In the genomic region with DNA sequence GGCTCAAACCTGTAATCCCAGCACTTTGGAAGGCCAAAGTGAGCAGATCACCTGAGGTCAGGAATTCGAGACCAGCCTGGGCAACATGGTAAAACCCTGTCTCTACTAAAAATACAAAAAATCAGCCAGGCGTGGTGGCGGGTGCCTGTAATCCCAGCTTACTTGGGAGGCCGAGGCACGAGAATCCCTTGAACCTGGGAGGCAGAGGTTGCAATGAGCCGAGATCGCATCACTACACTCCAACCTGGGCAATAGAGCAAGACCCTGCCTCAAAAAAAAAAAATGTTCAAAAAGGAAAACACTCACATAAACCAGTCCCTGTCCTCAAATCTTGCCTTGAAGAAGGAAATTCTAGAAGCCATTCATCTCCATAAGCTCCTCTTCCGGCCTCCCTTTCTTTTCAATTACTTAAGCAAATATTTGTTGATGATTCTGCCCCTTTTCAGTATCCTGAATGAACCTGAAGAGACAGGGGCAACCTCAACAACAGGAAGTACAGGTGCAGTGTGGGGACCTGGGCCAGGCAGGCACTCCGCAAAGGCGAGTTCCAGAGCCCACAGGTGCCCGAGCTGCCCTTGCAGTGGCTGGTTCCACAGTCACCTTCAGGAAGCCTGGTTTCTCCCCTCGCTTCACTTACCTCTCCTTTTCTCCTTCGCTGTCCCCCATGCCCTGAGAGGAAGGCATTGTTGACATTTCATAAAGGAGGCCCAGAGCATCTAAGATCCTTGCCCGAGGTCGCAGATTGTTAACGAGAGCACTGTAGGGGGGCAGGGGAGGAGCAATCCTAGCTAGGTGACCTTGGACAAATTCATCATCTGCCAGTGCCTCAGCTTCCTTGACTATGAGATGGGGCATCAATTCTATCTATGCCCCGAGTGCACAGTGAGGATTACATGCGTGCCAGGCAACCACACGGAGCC, we compare ENCODE assay signal across 13 cellular contexts. TPM values are rescaled to one million over a fixed set of nuclear protein-coding genes. Genes with fewer than 3 reads are reported as not detected.
DNase-seq lines count a peak whose midpoint lies in the region; ATAC-seq and TF ChIP-seq lines count a peak whose summit lies in the region.
"Had no signal": no experiment of that assay in that cellular context is flagged by ENCODE, and none has a peak within 500 bp of the region (broad histone marks: within the 10 kb centered on the region; RNA-seq: fewer than 3 reads in every experiment).

No MANE protein-coding gene starts in this region.

- H3K27me3 Mint-ChIP-seq in stimulated activated naive CD8-positive, alpha-beta T cell treated with anti-CD3 and anti-CD28 coated beads, Interleukin-15, Interleukin-2, amounts not matched to agents 100 ng/mL and 50 ng/mL, for 24 hours: no peaks in the 10 kb centered on the region

- H3K4me1 Mint-ChIP-seq in stimulated activated naive CD8-positive, alpha-beta T cell treated with anti-CD3 and anti-CD28 coated beads, Interleukin-15, Interleukin-2, amounts not matched to agents 100 ng/mL and 50 ng/mL, for 24 hours (ENCODE audit: low read depth): peaks cover 38% of the 10 kb centered on the region

- POLR2A ChIA-PET in HEK293T (lab: Yijun Ruan, JAX): interaction anchor here (0.6 to 2.8 kb wide), 6 partner anchors 8 to 59 kb away, joined by 3 to 16 read pairs (median 3); partner anchors contain the start of genes LEFTY1 and TMEM63A

- no peaks in the 10 kb centered on the region for H3K9me3 Mint-ChIP-seq in stimulated activated naive CD8-positive, alpha-beta T cell treated with anti-CD3 and anti-CD28 coated beads, Interleukin-15, Interleukin-2, amounts not matched to agents 100 ng/mL and 50 ng/mL, for 24 hours

- DNase-seq in stimulated activated naive CD8-positive, alpha-beta T cell treated with anti-CD3 and anti-CD28 coated beads, Interleukin-15, Interleukin-2, amounts not matched to agents 100 U/mL and 50 U/mL, for 24 hours: no peak
- peak in 2 of 3 donors; percentile 73 to 78 for DNase-seq in Peyer's patch
- peak in 1 of 3 donors; percentile 31 for DNase-seq in effector memory CD4-positive, alpha-beta T cell
- DNase-seq in left lobe of liver (ENCODE audit: low spot score): no peak
- no peak for DNase-seq in pons (ENCODE audit: low spot score)
- no peak for DNase-seq in SHP77 treated with DMSO at 0.1 percent for 48 hours (lab: John Stamatoyannopoulos, UW)
- DNase-seq in HEK293T (ENCODE audit: extremely low spot score): no peak
- DNase-seq: hypothalamus, nucleus accumbens had no signal

- no peak overlapping the region for H3K4me3 ChIP-seq in Peyer's patch
- H3K4me3 ChIP-seq in effector memory CD4-positive, alpha-beta T cell (ENCODE audit: insufficient read depth, low read depth, low read length, poor library complexity, severe bottlenecking): no peak overlapping the region

- H3K36me3 Mint-ChIP-seq in stimulated activated naive CD8-positive, alpha-beta T cell treated with anti-CD3 and anti-CD28 coated beads, Interleukin-15, Interleukin-2, amounts not matched to agents 100 ng/mL and 50 ng/mL, for 24 hours (ENCODE audit: low read depth): no peaks in the 10 kb centered on the region

- H3K27me3 ChIP-seq in Peyer's patch: no peaks in the 10 kb centered on the region
- H3K27me3 ChIP-seq in effector memory CD4-positive, alpha-beta T cell (replicated peaks; ENCODE audit: control insufficient read depth, insufficient read depth, low read length, poor library complexity, severe bottlenecking): no peaks in the 10 kb centered on the region

- no peaks in the 10 kb centered on the region for H3K9me3 ChIP-seq in Peyer's patch
- H3K9me3 ChIP-seq in effector memory CD4-positive, alpha-beta T cell (ENCODE audit: control insufficient read depth, low read length): no peaks in the 10 kb centered on the region

- CTCF ChIA-PET in HEK293T (lab: Yijun Ruan, JAX): interaction anchor here (0.9 kb wide), 1 partner anchor 423 kb away, joined by 3 read pairs; no protein-coding TSS in a partner anchor

- H3K4me1 ChIP-seq in Peyer's patch: peaks cover 0 to 18% (median 14%) of the 10 kb centered on the region in 4 donors
- peaks cover 38% of the 10 kb centered on the region for H3K4me1 ChIP-seq in effector memory CD4-positive, alpha-beta T cell (ENCODE audit: control insufficient read depth, insufficient read depth, low read length, poor library complexity, severe bottlenecking)

- peak overlapping the region; percentile 82 for H3K27ac Mint-ChIP-seq in stimulated activated naive CD8-positive, alpha-beta T cell treated with anti-CD3 and anti-CD28 coated beads, Interleukin-15, Interleukin-2, amounts not matched to agents 100 ng/mL and 50 ng/mL, for 24 hours

- H3K27ac ChIP-seq in Peyer's patch: peak overlapping the region in 2 of 4 donors; percentile 63 to 75
- peak overlapping the region; percentile 83 for H3K27ac ChIP-seq in effector memory CD4-positive, alpha-beta T cell (ENCODE audit: insufficient read depth, low read length, poor library complexity, severe bottlenecking)

- H3K36me3 ChIP-seq in Peyer's patch: no peaks in the 10 kb centered on the region
- no peaks in the 10 kb centered on the region for H3K36me3 ChIP-seq in effector memory CD4-positive, alpha-beta T cell (ENCODE audit: control insufficient read depth, insufficient read depth, low read length)

- TF ChIP-seq CTCF in Peyer's patch (IDR thresholded peaks at IDR 0.05): no peak

- ATAC-seq in stimulated activated naive CD8-positive, alpha-beta T cell treated with anti-CD3 and anti-CD28 coated beads, Interleukin-15, Interleukin-2, amounts not matched to agents 100 U/mL and 50 U/mL, for 24 hours: no peak
- ATAC-seq in left lobe of liver: no peak

- H3K4me3 Mint-ChIP-seq in stimulated activated naive CD8-positive, alpha-beta T cell treated with anti-CD3 and anti-CD28 coated beads, Interleukin-15, Interleukin-2, amounts not matched to agents 100 ng/mL and 50 ng/mL, for 24 hours: peak overlapping the region; percentile 41

- TF ChIP-seq POLR2A in Peyer's patch (IDR thresholded peaks at IDR 0.05): no peak

TF ChIP-seq in HEK293T, 16 proteins besides CTCF, POLR2A, EP300 and RAD21:
- TF ChIP-seq ARNT (IDR thresholded peaks at IDR 0.05) (no peak), HDGF (IDR thresholded peaks at IDR 0.05; ENCODE audit: borderline replicate concordance) (no peak), FOXA1 (IDR thresholded peaks at IDR 0.05) (no peak), L3MBTL2 (conservative IDR thresholded peaks at IDR 0.05) (no peak), SP1 (IDR thresholded peaks at IDR 0.05) (no peak), TARDBP (IDR thresholded peaks at IDR 0.05) (no peak), ELF4 (IDR thresholded peaks at IDR 0.05) (no peak)

RNA-seq across cellular contexts. Expression of gene LEFTY1, which starts 8.9 kb away (rescaled TPM):
- total RNA-seq in Peyer's patch (10 to 100 TPM in 1 of 4 donors, 1 to 10 TPM in 3; 1.5 to 15.6 (median 5.6) TPM), left lobe of liver (1.3 TPM)
- total RNA-seq: dermis blood vessel endothelial cell, HT1080, RPMI7951 had no signal

RNA-seq across cellular contexts. Expression of gene TMEM63A, which starts 15.7 kb away (rescaled TPM):
- total RNA-seq in Peyer's patch (100 to 1,000 TPM in 3 of 4 donors, 10 to 100 TPM in 1; 77.8 to 339 (median 275) TPM), left lobe of liver (69.1 TPM)

RNA-seq across cellular contexts. Expression of gene PYCR2, which starts 26.2 kb away (rescaled TPM):
- total RNA-seq in Peyer's patch (10 to 100 TPM; 31.1 to 46.2 (median 35.5) TPM), left lobe of liver (26.9 TPM)

RNA-seq across cellular contexts. Expression of gene LEFTY2, which starts 43.2 kb away (rescaled TPM):
- not detected for total RNA-seq in Peyer's patch
- not detected for total RNA-seq in left lobe of liver
- total RNA-seq: HT1080, RPMI7951 had no signal

Comparison
In these comparisons a context has a peak if more than half of its experiments do, and no peak if none do; other contexts are left out.
1. DNase-seq: peak in Peyer's patch (2 of 3); none in stimulated activated naive CD8-positive, alpha-beta T cell treated with anti-CD3 and anti-CD28 coated beads, Interleukin-15, Interleukin-2, amounts not matched to agents 100 U/mL and 50 U/mL, for 24 hours (single experiment), left lobe of liver (single experiment), pons (single experiment), SHP77 treated with DMSO at 0.1 percent for 48 hours (single experiment) and HEK293T (single experiment).